In the genomic region with DNA sequence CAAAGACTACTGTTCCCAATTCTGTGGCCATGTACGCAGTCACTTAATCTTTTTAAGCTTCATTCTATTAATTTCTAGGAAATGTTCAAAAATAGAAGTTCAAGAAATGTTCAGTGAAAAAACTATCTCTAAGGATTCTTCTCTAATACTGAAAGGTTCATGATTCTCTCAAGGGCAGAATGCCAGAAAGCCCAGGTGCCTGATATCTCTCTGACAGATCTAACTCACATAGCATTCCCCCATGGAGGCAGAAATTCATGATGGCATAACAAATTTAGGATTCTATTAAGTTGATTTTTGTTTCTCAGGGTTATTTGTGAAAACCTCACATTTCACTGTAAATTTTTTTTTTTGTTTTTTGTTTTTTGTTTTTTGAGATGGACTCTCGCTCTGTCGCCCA, we compare ENCODE assay signal across 38 cellular contexts. TPM values are rescaled to one million over a fixed set of nuclear protein-coding genes. Genes with fewer than 3 reads are reported as not detected.
DNase-seq lines count a peak whose midpoint lies in the region; ATAC-seq and TF ChIP-seq lines count a peak whose summit lies in the region.
"Had no signal": no experiment of that assay in that cellular context is flagged by ENCODE, and none has a peak within 500 bp of the region (broad histone marks: within the 10 kb centered on the region; RNA-seq: fewer than 3 reads in every experiment).

No MANE protein-coding gene starts in this region.

- H3K27me3 Mint-ChIP-seq in activated CD4-positive, alpha-beta memory T cell treated with anti-CD3 and anti-CD28 coated beads for 36 hours: no peaks in the 10 kb centered on the region
- H3K27me3 Mint-ChIP-seq: activated CD4-positive, alpha-beta T cell treated with anti-CD3 and anti-CD28 coated beads for 36 hours; effector memory CD8-positive, alpha-beta T cell; naive thymus-derived CD8-positive, alpha-beta T cell had no signal

- H3K36me3 Mint-ChIP-seq in activated CD4-positive, alpha-beta memory T cell treated with anti-CD3 and anti-CD28 coated beads for 36 hours: peaks cover 2% of the 10 kb centered on the region

- no peak overlapping the region for H3K27ac Mint-ChIP-seq in activated CD4-positive, alpha-beta memory T cell treated with anti-CD3 and anti-CD28 coated beads for 36 hours
- H3K27ac Mint-ChIP-seq: activated CD4-positive, alpha-beta T cell treated with anti-CD3 and anti-CD28 coated beads for 36 hours; effector memory CD8-positive, alpha-beta T cell; immature natural killer cell had no signal

- no peak overlapping the region for H4K8ac ChIP-seq in trophoblast cell (ENCODE audit: low read depth, low read length)

- no peak overlapping the region for H3K18ac ChIP-seq in trophoblast cell (ENCODE audit: low read length)

- TF ChIP-seq CTCF in adrenal gland (IDR thresholded peaks at IDR 0.05): no peak

- no peak overlapping the region for H2BK5ac ChIP-seq in trophoblast cell (ENCODE audit: low read depth, low read length, poor library complexity)

- CTCF ChIA-PET in activated CD4-positive, alpha-beta memory T cell treated with anti-CD3 and anti-CD28 coated beads for 36 hours (lab: Charles Lee): no interaction called here

- intact Hi-C loops in activated CD4-positive, alpha-beta memory T cell treated with anti-CD3 and anti-CD28 coated beads for 36 hours (cut with micrococcal nuclease): no loop called here
- intact Hi-C loops in adrenal gland (cut with DNase I): no loop called here

- no peak overlapping the region for H4K12ac ChIP-seq in trophoblast cell (ENCODE audit: low read depth, low read length)

- H3K4me1 Mint-ChIP-seq in activated CD4-positive, alpha-beta memory T cell treated with anti-CD3 and anti-CD28 coated beads for 36 hours (ENCODE audit: low read depth): peaks cover 4% of the 10 kb centered on the region

- no peak for ATAC-seq in activated CD4-positive, CD25-positive, alpha-beta regulatory T cell treated with anti-CD3 and anti-CD28 coated beads, Interleukin-2, amount 50 U/mL, for 24 hours
- ATAC-seq: activated CD4-positive, alpha-beta T cell treated with anti-CD3 and anti-CD28 coated beads for 36 hours; effector memory CD8-positive, alpha-beta T cell; gastrocnemius medialis; HepG2; left lobe of liver; naive thymus-derived CD8-positive, alpha-beta T cell had no signal

- peaks cover 8% of the 10 kb centered on the region for H3K79me1 ChIP-seq in trophoblast cell (ENCODE audit: low read length)

- H2BK120ac ChIP-seq in trophoblast cell (ENCODE audit: insufficient read depth, low read length, poor library complexity): no peak overlapping the region

- peak overlapping the region; percentile 76 for H3K27ac ChIP-seq in caudate nucleus (ENCODE audit: low read depth, low read length)
- H3K27ac ChIP-seq in layer of hippocampus (ENCODE audit: low read depth, low read length): peak overlapping the region; percentile 94
- H3K27ac ChIP-seq in trophoblast cell (ENCODE audit: low read depth, low read length): peak overlapping the region; percentile 71
- H3K27ac ChIP-seq in adrenal gland: no peak overlapping the region
- H3K27ac ChIP-seq: BLaER1 treated with 17β-estradiol and CSF1 and Interleukin-3, amounts not matched to agents 10 nM and 100 nM; coronary artery; esophagus muscularis mucosa; gastrocnemius medialis; HL-60 had no signal

- H3K4me3 ChIP-seq in trophoblast cell (ENCODE audit: low read depth, low read length) (no peak overlapping the region), adrenal gland (no peak overlapping the region)
- H3K4me3 ChIP-seq: BLaER1 treated with 17β-estradiol and CSF1 and Interleukin-3, amounts not matched to agents 10 nM and 100 nM; breast epithelium; coronary artery; esophagus muscularis mucosa; gastrocnemius medialis had no signal

- H3K4ac ChIP-seq in trophoblast cell (ENCODE audit: low read depth, low read length): no peak overlapping the region

- H3K4me3 Mint-ChIP-seq in activated CD4-positive, alpha-beta memory T cell treated with anti-CD3 and anti-CD28 coated beads for 36 hours: no peak overlapping the region
- H3K4me3 Mint-ChIP-seq: activated CD4-positive, alpha-beta T cell treated with anti-CD3 and anti-CD28 coated beads for 36 hours; effector memory CD8-positive, alpha-beta T cell; immature natural killer cell; naive thymus-derived CD8-positive, alpha-beta T cell had no signal

- H3K9me3 Mint-ChIP-seq in activated CD4-positive, alpha-beta memory T cell treated with anti-CD3 and anti-CD28 coated beads for 36 hours: no peaks in the 10 kb centered on the region
- H3K9me3 Mint-ChIP-seq: effector memory CD8-positive, alpha-beta T cell; immature natural killer cell; naive thymus-derived CD8-positive, alpha-beta T cell had no signal

- H3K9me3 ChIP-seq in trophoblast cell (ENCODE audit: insufficient read depth, low read depth, low read length) (no peaks in the 10 kb centered on the region), adrenal gland (replicated peaks in 1 of 3) (no peaks in the 10 kb centered on the region)
- H3K9me3 ChIP-seq: BLaER1 treated with 17β-estradiol and CSF1 and Interleukin-3, amounts not matched to agents 10 nM and 100 nM; breast epithelium; esophagus muscularis mucosa; gastrocnemius medialis had no signal

- H3K9ac ChIP-seq in trophoblast cell (ENCODE audit: low read length): no peak overlapping the region
- H3K9ac ChIP-seq: BLaER1 treated with 17β-estradiol and CSF1 and Interleukin-3, amounts not matched to agents 10 nM and 100 nM had no signal

- no peak overlapping the region for H2AFZ ChIP-seq in trophoblast cell (ENCODE audit: insufficient read depth, low read length, poor library complexity)

- no peak overlapping the region for H3K14ac ChIP-seq in trophoblast cell (ENCODE audit: low read length)

- H3K36me3 ChIP-seq in trophoblast cell (ENCODE audit: control insufficient read depth in 1 of 2, insufficient read depth in 2 of 2, low read length in 2 of 2) (no peaks in the 10 kb centered on the region), adrenal gland (replicated peaks in 1 of 2) (no peaks in the 10 kb centered on the region)
- H3K36me3 ChIP-seq: BLaER1 treated with 17β-estradiol and CSF1 and Interleukin-3, amounts not matched to agents 10 nM and 100 nM; breast epithelium; esophagus muscularis mucosa; gastrocnemius medialis had no signal

- TF ChIP-seq POLR2A in adrenal gland (IDR thresholded peaks at IDR 0.05): no peak

- H3K79me2 ChIP-seq in trophoblast cell (ENCODE audit: control insufficient read depth, insufficient read depth, low read length, poor library complexity): no peaks in the 10 kb centered on the region

- H3K27me3 ChIP-seq in layer of hippocampus (ENCODE audit: control insufficient read depth, insufficient read depth, low read length) (no peaks in the 10 kb centered on the region), trophoblast cell (ENCODE audit: insufficient read depth, low read length) (no peaks in the 10 kb centered on the region), adrenal gland (no peaks in the 10 kb centered on the region)
- H3K27me3 ChIP-seq: BLaER1 treated with 17β-estradiol and CSF1 and Interleukin-3, amounts not matched to agents 10 nM and 100 nM; breast epithelium; esophagus muscularis mucosa; gastrocnemius medialis had no signal

- DNase-seq in RPMI7951 (ENCODE audit: low read depth) (peak; percentile 22), caudate nucleus (lab: John Stamatoyannopoulos, UW) (no peak), trophoblast cell (peak; percentile 36 to 88), adrenal gland (no peak), UCSD-AML1 (lab: John Stamatoyannopoulos, UW; ENCODE audit: unreplicated experiment) (no peak)
- DNase-seq in activated CD4-positive, alpha-beta memory T cell treated with anti-CD3 and anti-CD28 coated beads for 36 hours: no peak
- DNase-seq: activated CD4-positive, alpha-beta T cell treated with anti-CD3 and anti-CD28 coated beads for 36 hours; activated gamma-delta T cell; activated T-cell treated with anti-CD3 and anti-CD28 coated beads, Interleukin-2, amount 50 U/mL, for 1 hour; COR-L47; DMS53; effector memory CD8-positive, alpha-beta T cell; gastrocnemius medialis; GOT3; hippocampal formation; immature natural killer cell; naive thymus-derived CD8-positive, alpha-beta T cell; NCI-H1092; NCI-H187; NCI-H526; small intestine; stimulated activated CD4-positive, alpha-beta T cell treated with anti-CD3 and anti-CD28 coated beads, Interleukin-2, amount 100 ng/mL, for 24 hours had no signal

- POLR2A ChIA-PET in activated CD4-positive, alpha-beta memory T cell treated with anti-CD3 and anti-CD28 coated beads for 36 hours (lab: Charles Lee): no interaction called here

- no peak overlapping the region for H4K91ac ChIP-seq in trophoblast cell (ENCODE audit: low read depth, low read length)

- no peak overlapping the region for H2BK12ac ChIP-seq in trophoblast cell (ENCODE audit: low read length)

- H3K4me1 ChIP-seq in trophoblast cell (ENCODE audit: control insufficient read depth in 1 of 2, insufficient read depth in 2 of 2, low read length in 2 of 2) (peaks cover 10 to 12% of the 10 kb centered on the region in 2 experiments), adrenal gland (replicated peaks in 1 of 2) (no peaks in the 10 kb centered on the region)
- H3K4me1 ChIP-seq: breast epithelium, gastrocnemius medialis had no signal

- H3K23ac ChIP-seq in trophoblast cell (ENCODE audit: low read length): no peak overlapping the region

- no peak overlapping the region for H3K4me2 ChIP-seq in trophoblast cell (ENCODE audit: low read length)
- H3K4me2 ChIP-seq: BLaER1 treated with 17β-estradiol and CSF1 and Interleukin-3, amounts not matched to agents 10 nM and 100 nM had no signal

- H2AK5ac ChIP-seq in trophoblast cell (ENCODE audit: low read length): no peak overlapping the region

- WGBS in trophoblast cell (ENCODE audit: extremely low coverage, insufficient coverage, insufficient read length): no CpG with 5 or more reads among the region's 3 CpGs
- WGBS in adrenal gland, 4 donors: 58 to 63% (median 61%) methylated on average over 3 of the region's 3 CpGs

RNA-seq across cellular contexts. Expression of a gene that starts 17.5 kb away (rescaled TPM):
- not detected in 2 replicates for total RNA-seq in RPMI7951 (2014; rRNA removed; shearing (Covaris generic))
- polyA plus RNA-seq in trophoblast cell (2013): 0.01 TPM in 1 of 2 replicates, not detected in the other
- total RNA-seq in activated CD4-positive, alpha-beta memory T cell treated with anti-CD3 and anti-CD28 coated beads for 36 hours: not detected
- not detected for total RNA-seq in adrenal gland
- polyA plus RNA-seq in adrenal gland: under 1 TPM in 1 of 3 donors, not detected in 2; 0.15 TPM
- total RNA-seq: activated CD4-positive, alpha-beta T cell treated with anti-CD3 and anti-CD28 coated beads for 36 hours; activated CD8-positive, alpha-beta memory T cell treated with anti-CD3 and anti-CD28 coated beads for 36 hours; breast epithelium; esophagus muscularis mucosa; G401; gastrocnemius medialis; HepG2; left lobe of liver; mesenteric fat pad; naive thymus-derived CD8-positive, alpha-beta T cell; omental fat pad; subcutaneous adipose tissue; T-helper 2 cell treated with Interferon-gamma antibody and Interleukin-4, amounts not matched to agents 100 ng/mL and 5 ng/mL, for 36 hours; ureter had no signal
- polyA plus RNA-seq: HepG2, immature natural killer cell, small intestine had no signal

RNA-seq across cellular contexts. Expression of a gene that starts 53.3 kb away (rescaled TPM):
- 21.5 and 28.0 TPM in 2 replicates for total RNA-seq in RPMI7951 (2014; rRNA removed; shearing (Covaris generic))
- polyA plus RNA-seq in trophoblast cell (2013): 7.5 and 7.9 TPM in 2 replicates
- 10 to 100 TPM; 13.1 to 13.4 TPM for total RNA-seq in activated CD4-positive, alpha-beta memory T cell treated with anti-CD3 and anti-CD28 coated beads for 36 hours
- total RNA-seq in adrenal gland: 10 to 100 TPM; 10.0 to 21.0 (median 13.7) TPM
- 10 to 100 TPM in 1 of 3 donors, 1 to 10 TPM in 2; 6.9 to 22.7 (median 9.2) TPM for polyA plus RNA-seq in adrenal gland

Comparison
In these comparisons a context has a peak if more than half of its experiments do, and no peak if none do; other contexts are left out.
1. DNase-seq: peak in RPMI7951 (single experiment) and trophoblast cell (2 of 2); none in caudate nucleus (0 of 61), activated CD4-positive, alpha-beta memory T cell treated with anti-CD3 and anti-CD28 coated beads for 36 hours (single experiment), adrenal gland (0 of 7) and UCSD-AML1 (single experiment).
2. H3K27ac ChIP-seq: peak in caudate nucleus (single experiment), layer of hippocampus (single experiment) and trophoblast cell (single experiment); none in adrenal gland (0 of 5).